In genomic region chr2:237326250-237327171, GRCh38 we compare ENCODE assay signal across 11 cellular contexts.
DNase-seq lines count a peak whose midpoint lies in the region; ATAC-seq and TF ChIP-seq lines count a peak whose summit lies in the region.
"Had no signal": no experiment of that assay in that cellular context is flagged by ENCODE, and none has a peak within 500 bp of the region (broad histone marks: within the 10 kb centered on the region; RNA-seq: fewer than 3 reads in every experiment).

No MANE protein-coding gene starts in this region.

- TF ChIP-seq CTCF in osteocyte (IDR thresholded peaks at IDR 0.05) (no peak), CD14-positive monocyte (IDR thresholded peaks at IDR 0.05) (no peak), RWPE1 (conservative IDR thresholded peaks at IDR 0.05; ENCODE audit: low read depth) (no peak)

- no peak overlapping the region for H3K27ac ChIP-seq in RWPE1

- POLR2A ChIA-PET in RWPE1 (lab: Yijun Ruan, JAX; ENCODE audit: low non-redundant PET) = no interaction called here

- H3K27ac Mint-ChIP-seq in osteocyte (ENCODE audit: unreplicated experiment) (peak overlapping the region; percentile 97), CD14-positive monocyte (peak overlapping the region in 1 of 7 donors; percentile 33)

- peaks cover 2% of the 10 kb centered on the region for H3K36me3 Mint-ChIP-seq in osteocyte (ENCODE audit: unreplicated experiment)
- no peaks in the 10 kb centered on the region for H3K36me3 Mint-ChIP-seq in CD14-positive monocyte

- CTCF ChIA-PET in RWPE1 (lab: Yijun Ruan, JAX) = no interaction called here

- DNase-seq in Right ventricle myocardium inferior (ENCODE audit: missing footprints) = no peak
- no peak for DNase-seq in cardiac septum (ENCODE audit: low spot score)
- no peak for DNase-seq in left cardiac atrium
- no peak for DNase-seq in osteocyte (ENCODE audit: extremely low spot score, unreplicated experiment)
- DNase-seq in CD14-positive monocyte (ENCODE audit: low spot score) = no peak
- no peak for DNase-seq in RWPE1 (ENCODE audit: low spot score)
- DNase-seq in globus pallidus (ENCODE audit: low spot score) = no peak
- no peak for DNase-seq in activated naive CD4-positive, alpha-beta T cell (lab: John Stamatoyannopoulos, UW)
- DNase-seq: COR-L47; effector memory CD4-positive, alpha-beta T cell; GF-D8 had no signal

- H3K4me3 Mint-ChIP-seq in osteocyte (ENCODE audit: unreplicated experiment) (no peak overlapping the region), CD14-positive monocyte (no peak overlapping the region)

- H3K9me3 Mint-ChIP-seq in osteocyte (ENCODE audit: unreplicated experiment) (no peaks in the 10 kb centered on the region), CD14-positive monocyte (no peaks in the 10 kb centered on the region)

- ATAC-seq in Right ventricle myocardium inferior = peak; percentile 61
- peak; percentile 29 for ATAC-seq in left cardiac atrium

- no peaks in the 10 kb centered on the region for H3K27me3 Mint-ChIP-seq in osteocyte (ENCODE audit: unreplicated experiment)
- H3K27me3 Mint-ChIP-seq in CD14-positive monocyte (ENCODE audit: low read depth in 3 of 3) = peaks cover 3 to 13% (median 5%) of the 10 kb centered on the region in 3 donors

- intact Hi-C loops in Right ventricle myocardium inferior (cut with DNase I) = no loop called here
- intact Hi-C loops in cardiac septum (cut with DNase I) = loop anchor here (10.0 kb wide), 1 partner anchor 148 kb away; no protein-coding TSS in a partner anchor
- intact Hi-C loops in left cardiac atrium (cut with DNase I) = no loop called here
- intact Hi-C loops in CD14-positive monocyte (cut with micrococcal nuclease) = no loop called here

- H3K4me1 Mint-ChIP-seq in osteocyte (ENCODE audit: unreplicated experiment) (peaks cover 61% of the 10 kb centered on the region), CD14-positive monocyte (no peaks in the 10 kb centered on the region)
